In genomic region chr7:119377-120163, GRCh38 we compare ENCODE assay signal across 10 cellular contexts.
DNase-seq lines count a peak whose midpoint lies in the region; ATAC-seq and TF ChIP-seq lines count a peak whose summit lies in the region.
"Had no signal": no experiment of that assay in that cellular context is flagged by ENCODE, and none has a peak within 500 bp of the region (broad histone marks: within the 10 kb centered on the region; RNA-seq: fewer than 3 reads in every experiment).

No MANE protein-coding gene starts in this region.

- no peak overlapping the region for H4K8ac ChIP-seq in neuronal stem cell (ENCODE audit: low read depth, low read length)

- no peak for ATAC-seq in foreskin keratinocyte

- no peaks in the 10 kb centered on the region for H3K79me1 ChIP-seq in neuronal stem cell (ENCODE audit: low read depth, low read length)

- H3K27ac ChIP-seq in neuronal stem cell (replicated peaks; ENCODE audit: low read length) (no peak overlapping the region), foreskin keratinocyte (no peak overlapping the region)
- H3K27ac ChIP-seq: SJSA1 had no signal

- peaks cover 0 to 2% of the 10 kb centered on the region in 2 donors for H3K9me3 ChIP-seq in neuronal stem cell (replicated peaks in 1 of 2; ENCODE audit: control insufficient read depth in 2 of 2, insufficient read depth in 1 of 2, low read depth in 1 of 2, low read length in 2 of 2)
- H3K9me3 ChIP-seq: BE2C had no signal

- H2AK5ac ChIP-seq in neuronal stem cell (ENCODE audit: low read depth, low read length) = no peak overlapping the region

- no peak overlapping the region for H3K4me3 ChIP-seq in neuronal stem cell (ENCODE audit: low read length in 2 of 2)
- H3K4me3 ChIP-seq: SJSA1 had no signal

- intact Hi-C loops in head of caudate nucleus (cut with DNase I) = no loop called here

- no peak overlapping the region for H3K4me2 ChIP-seq in neuronal stem cell (ENCODE audit: insufficient read depth, low read length, poor library complexity, severe bottlenecking)

- WGBS in neuronal stem cell (ENCODE audit: extremely low coverage in 2 of 2, insufficient read length in 2 of 2, insufficient replicate concordance in 1 of 2), 2 donors = no CpG with 5 or more reads among the region's 27 CpGs

- TF ChIP-seq CTCF in foreskin keratinocyte (conservative IDR thresholded peaks at IDR 0.05) = no peak

- H3K18ac ChIP-seq in neuronal stem cell (ENCODE audit: low read length) = peak overlapping the region; percentile 94

- no peak overlapping the region for H3K9ac ChIP-seq in neuronal stem cell (ENCODE audit: low read depth, low read length, poor library complexity)

- peak overlapping the region; percentile 89 for H2AFZ ChIP-seq in neuronal stem cell (ENCODE audit: low read length)

- peaks cover 9 to 12% of the 10 kb centered on the region in 2 donors for H3K4me1 ChIP-seq in neuronal stem cell (ENCODE audit: control insufficient read depth in 2 of 2, insufficient read depth in 1 of 2, low read depth in 1 of 2, low read length in 2 of 2)
- H3K4me1 ChIP-seq in foreskin keratinocyte = no peaks in the 10 kb centered on the region
- H3K4me1 ChIP-seq: BE2C, SJSA1 had no signal

- peak overlapping the region; percentile 73 for H3K14ac ChIP-seq in neuronal stem cell (ENCODE audit: low read length)

- no peak overlapping the region for H2BK120ac ChIP-seq in neuronal stem cell (ENCODE audit: low read depth, low read length)

- H3K27me3 ChIP-seq in neuronal stem cell (ENCODE audit: control insufficient read depth in 3 of 3, insufficient read depth in 3 of 3, low read depth in 1 of 3, low read length in 3 of 3) (peaks cover 0 to 23% (median 0%) of the 10 kb centered on the region in 3 experiments), foreskin keratinocyte (peaks cover 39% of the 10 kb centered on the region)
- H3K27me3 ChIP-seq: BE2C had no signal

- peak overlapping the region; percentile 20 for H2BK15ac ChIP-seq in neuronal stem cell (ENCODE audit: low read length)

- no peak overlapping the region for H3K4ac ChIP-seq in neuronal stem cell (ENCODE audit: low read length)

- no peak overlapping the region for H2BK5ac ChIP-seq in neuronal stem cell (ENCODE audit: low read length)

- no peaks in the 10 kb centered on the region for H3K36me3 ChIP-seq in neuronal stem cell (replicated peaks in 1 of 2; ENCODE audit: control insufficient read depth in 2 of 2, insufficient read depth in 2 of 2, low read length in 2 of 2)
- H3K36me3 ChIP-seq: BE2C, SJSA1 had no signal

- H3K23ac ChIP-seq in neuronal stem cell (ENCODE audit: low read depth, low read length, poor library complexity) = peak overlapping the region; percentile 30

- H2BK12ac ChIP-seq in neuronal stem cell (ENCODE audit: low read length) = peak overlapping the region; percentile 68

- no peak overlapping the region for H4K91ac ChIP-seq in neuronal stem cell (ENCODE audit: low read depth, low read length, poor library complexity)

- DNase-seq in Ammon's horn (ENCODE audit: low spot score) = peak; percentile 62
- peak; percentile 68 for DNase-seq in RPMI7951 (ENCODE audit: low read depth)
- peak in 23 of 42 donors; percentile 18 to 64 (median 49) for DNase-seq in head of caudate nucleus
- no peak for DNase-seq in neuronal stem cell (ENCODE audit: low spot score)
- DNase-seq in foreskin keratinocyte = no peak
- DNase-seq in NCI-H748 treated with DMSO at 0.1 percent for 48 hours (lab: John Stamatoyannopoulos, UW) = no peak
- no peak for DNase-seq in DMS 273 treated with DMSO at 0.1 percent for 48 hours (lab: John Stamatoyannopoulos, UW)
- DNase-seq in activated CD4-positive, alpha-beta T cell treated with anti-CD3 and anti-CD28 coated beads, Interleukin-2, amount 50 U/mL, for 1 hour = no peak
- DNase-seq: BE2C had no signal

Comparison
In these comparisons a context has a peak if more than half of its experiments do, and no peak if none do; other contexts are left out.
1. DNase-seq: peak in Ammon's horn (single experiment), RPMI7951 (single experiment) and head of caudate nucleus (23 of 42); none in neuronal stem cell (single experiment), foreskin keratinocyte (0 of 2), NCI-H748 treated with DMSO at 0.1 percent for 48 hours (single experiment), DMS 273 treated with DMSO at 0.1 percent for 48 hours (single experiment) and activated CD4-positive, alpha-beta T cell treated with anti-CD3 and anti-CD28 coated beads, Interleukin-2, amount 50 U/mL, for 1 hour (single experiment).